In the genomic region with DNA sequence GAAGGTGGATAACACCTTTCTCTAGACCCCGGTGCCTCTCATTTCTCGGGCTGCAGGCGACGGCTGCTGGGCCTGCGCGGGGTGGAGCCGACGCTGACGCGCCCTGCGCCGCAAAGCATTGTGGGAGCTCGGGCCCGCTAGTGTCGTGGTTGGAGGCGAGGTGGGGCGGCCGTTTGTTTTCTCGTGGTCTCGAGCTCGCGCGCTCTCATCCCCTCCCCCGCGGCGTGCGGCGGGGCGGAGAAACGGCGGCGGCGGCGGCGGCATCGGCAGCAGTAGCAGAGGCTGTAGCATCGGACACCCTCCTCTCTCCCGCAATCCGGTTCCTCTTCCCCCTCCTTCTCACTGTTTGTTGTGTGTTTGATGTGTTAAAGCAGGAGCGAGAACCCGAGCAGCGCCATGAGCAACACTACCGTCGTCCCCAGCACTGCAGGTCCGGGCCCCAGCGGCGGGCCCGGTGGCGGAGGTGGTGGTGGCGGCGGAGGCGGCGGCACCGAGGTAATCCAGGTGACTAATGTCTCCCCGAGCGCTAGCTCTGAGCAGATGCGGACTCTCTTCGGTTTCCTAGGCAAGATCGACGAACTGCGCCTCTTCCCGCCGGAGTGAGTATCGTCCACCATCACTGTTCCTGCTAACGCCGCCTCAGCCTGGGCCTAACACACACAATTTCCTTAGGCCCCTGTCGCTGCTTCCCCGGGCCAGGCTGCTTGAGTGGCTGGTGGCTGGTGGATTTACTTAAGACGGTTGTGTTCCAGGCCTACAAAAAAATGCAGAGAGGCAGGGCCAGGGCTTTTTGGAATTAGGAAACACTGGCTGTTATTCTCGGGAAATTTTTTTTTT, we compare ENCODE assay signal across 8 cellular contexts. TPM values are rescaled to one million over a fixed set of nuclear protein-coding genes. Genes with fewer than 3 reads are reported as not detected.
DNase-seq lines count a peak whose midpoint lies in the region; TF ChIP-seq lines count a peak whose summit lies in the region.

Gene SRSF11 (plus strand): TSS at position 140 of the 837 bp plus-strand sequence. CDS start 257 bp downstream, at position 397.

- H3K9me3 ChIP-seq in SK-N-MC (ENCODE audit: low read depth, low read length), result no peaks in the 10 kb centered on the region

- DNase-seq in GM04504 (ENCODE audit: low read depth) (peak; percentile 90), HFF-Myc (ENCODE audit: extremely low read depth, low read depth) (peak; percentile 72), NAMALWA (ENCODE audit: low spot score) (peak; percentile 95), SK-N-MC (ENCODE audit: low read depth, low spot score) (peak; percentile 64), globus pallidus (ENCODE audit: low spot score) (peak; percentile 93), occipital lobe (lab: John Stamatoyannopoulos, UW) (peak; percentile 89)
- peak; percentile 99 for DNase-seq in activated naive CD4-positive, alpha-beta T cell treated with anti-CD3 and anti-CD28 coated beads, Interleukin-2, amount 50 U/mL, for 16 hours

- H3K27ac ChIP-seq in SK-N-MC (peak within 1 kb of the TSS; percentile 94), temporal lobe (ENCODE audit: low read depth, low read length) (peak within 1 kb of the TSS; percentile 77)

- no peak for TF ChIP-seq CTCF in HFF-Myc (IDR thresholded peaks at IDR 0.05; ENCODE audit: low read depth, low read length, missing control alignments)

- H3K9ac ChIP-seq in SK-N-MC (ENCODE audit: insufficient read length), result peak within 1 kb of the TSS; percentile 99

- H3K4me3 ChIP-seq in HFF-Myc (replicated peaks; ENCODE audit: low read depth, low read length), result peak within 1 kb of the TSS; percentile 84
- peak within 1 kb of the TSS; percentile 91 for H3K4me3 ChIP-seq in SK-N-MC

- peaks cover 42% of the 10 kb centered on the region for H3K36me3 ChIP-seq in SK-N-MC (ENCODE audit: insufficient read depth, low read length)

RNA-seq across cellular contexts. Expression of gene SRSF11, which starts in this region (rescaled TPM):
- total RNA-seq in occipital lobe (212 TPM), temporal lobe (124 TPM)

Comparison
In these comparisons a context has a peak if more than half of its experiments do, and no peak if none do; other contexts are left out.
1. Peak in every context shown above with its lines: DNase-seq, H3K4me3 ChIP-seq and H3K27ac ChIP-seq.